ENCODE assay signal across 8 cellular contexts in genomic region chr1:118335372-118335771, GRCh38.
DNase-seq lines count a peak whose midpoint lies in the region; ATAC-seq and TF ChIP-seq lines count a peak whose summit lies in the region.

No MANE protein-coding gene starts in this region.

- H3K27ac ChIP-seq in gastrocnemius medialis = no peak overlapping the region

- intact Hi-C loops in gastrocnemius medialis (cut with DNase I; ENCODE audit: low total_unique reads) = no loop called here

- H3K4me3 ChIP-seq in HAP-1 (no peak overlapping the region), gastrocnemius medialis (no peak overlapping the region)

- peaks cover 63% of the 10 kb centered on the region for H3K4me1 Mint-ChIP-seq in osteocyte (ENCODE audit: unreplicated experiment)

- H3K36me3 ChIP-seq in HAP-1 (replicated peaks) (no peaks in the 10 kb centered on the region), gastrocnemius medialis (no peaks in the 10 kb centered on the region)

- no peaks in the 10 kb centered on the region for H3K27me3 Mint-ChIP-seq in osteocyte (ENCODE audit: unreplicated experiment)

- peak overlapping the region; percentile 87 for H3K27ac Mint-ChIP-seq in osteocyte (ENCODE audit: unreplicated experiment)

- H3K4me1 ChIP-seq in HAP-1 = no peaks in the 10 kb centered on the region
- H3K4me1 ChIP-seq in gastrocnemius medialis = peaks cover 6% of the 10 kb centered on the region in 2 donors

- H3K4me3 Mint-ChIP-seq in osteocyte (ENCODE audit: unreplicated experiment) = no peak overlapping the region

- TF ChIP-seq CTCF in osteocyte (IDR thresholded peaks at IDR 0.05) (no peak), gastrocnemius medialis (IDR thresholded peaks at IDR 0.05 in 4 of 5, conservative IDR thresholded peaks at IDR 0.05 in 1 of 5) (no peak)

- ATAC-seq in GM18868 (IDR thresholded peaks at IDR 0.05; ENCODE audit: unreplicated experiment) = peak; percentile 94
- ATAC-seq in HG02610 (IDR thresholded peaks at IDR 0.05; ENCODE audit: unreplicated experiment) = peak; percentile 97
- no peak for ATAC-seq in gastrocnemius medialis

- peaks cover 5% of the 10 kb centered on the region for H3K9me3 Mint-ChIP-seq in osteocyte (ENCODE audit: unreplicated experiment)

- no peaks in the 10 kb centered on the region for H3K36me3 Mint-ChIP-seq in osteocyte (ENCODE audit: unreplicated experiment)

- H3K9me3 ChIP-seq in HAP-1 = no peaks in the 10 kb centered on the region
- H3K9me3 ChIP-seq in gastrocnemius medialis = no peaks in the 10 kb centered on the region

- no peak for TF ChIP-seq POLR2A in gastrocnemius medialis (IDR thresholded peaks at IDR 0.05)

- in situ Hi-C loops in HAP-1 (cut with MboI; ENCODE audit: low sequenced_read_pairs) = no loop called here
- in situ Hi-C loops in gastrocnemius medialis (cut with MboI; ENCODE audit: low sequenced_read_pairs in 4 of 4) = no loop called here

- DNase-seq in NAMALWA (ENCODE audit: low spot score) (peak; percentile 81), osteocyte (ENCODE audit: extremely low spot score, unreplicated experiment) (no peak), NCI-H2227 (lab: John Stamatoyannopoulos, UW; ENCODE audit: unreplicated experiment) (no peak), T-helper 9 cell (no peak), HAP-1 (ENCODE audit: low spot score in 2 of 2) (no peak), gastrocnemius medialis (no peak)

- H3K27me3 ChIP-seq in HAP-1 (ENCODE audit: low read depth) (no peaks in the 10 kb centered on the region), gastrocnemius medialis (no peaks in the 10 kb centered on the region)

Comparison
In these comparisons a context has a peak if more than half of its experiments do, and no peak if none do; other contexts are left out.
1. ATAC-seq: peak in GM18868 (single experiment) and HG02610 (single experiment); none in gastrocnemius medialis (0 of 2).